In genomic region chr13:31008400-31009115, GRCh38 we compare ENCODE assay signal across 19 cellular contexts.
DNase-seq lines count a peak whose midpoint lies in the region; ATAC-seq, FAIRE-seq and TF ChIP-seq lines count a peak whose summit lies in the region.
"Had no signal": no experiment of that assay in that cellular context is flagged by ENCODE, and none has a peak within 500 bp of the region (broad histone marks: within the 10 kb centered on the region; RNA-seq: fewer than 3 reads in every experiment).

No MANE protein-coding gene starts in this region.

- peak; percentile 18 to 21 for ATAC-seq in activated T-cell treated with anti-CD3 and anti-CD28 coated beads, Interleukin-2, amount 50 U/mL, for 4 hours
- ATAC-seq in GM12878 (peak; percentile 36; the same call in 1 of the 3 replicates), left lung (no peak), GM21786 (IDR thresholded peaks at IDR 0.05; ENCODE audit: unreplicated experiment) (no peak)
- ATAC-seq: left lobe of liver, Panc1 had no signal

- no peaks in the 10 kb centered on the region for H3K27me3 ChIP-seq in GM12878 (replicated peaks in 1 of 2; ENCODE audit: control insufficient read depth in 2 of 2, insufficient read depth in 2 of 2, low read length in 1 of 2)
- H3K27me3 ChIP-seq in smooth muscle cell (ENCODE audit: low read depth): no peaks in the 10 kb centered on the region
- H3K27me3 ChIP-seq in left lung: peaks cover 0 to 4% of the 10 kb centered on the region in 2 donors
- H3K27me3 ChIP-seq: adrenal gland, MG63 had no signal

- H3K36me3 Mint-ChIP-seq in activated T-cell treated with anti-CD3 and anti-CD28 coated beads, Interleukin-2, amount 50 U/mL, for 4 hours (ENCODE audit: insufficient read depth): no peaks in the 10 kb centered on the region

- TF ChIP-seq POLR2A in GM12878 (IDR thresholded peaks at IDR 0.05; ENCODE audit: low read depth, low read length): no peak

- H3K27me3 Mint-ChIP-seq in activated T-cell treated with anti-CD3 and anti-CD28 coated beads, Interleukin-2, amount 50 U/mL, for 4 hours (ENCODE audit: low read depth): peaks cover 11% of the 10 kb centered on the region

- CTCF ChIA-PET in GM12878 (lab: Yijun Ruan, JAX): interaction anchor here (0.6 to 5.1 kb wide), 3 partner anchors 29 to 773 kb away, joined by 3 to 16 read pairs (median 4); no protein-coding TSS in a partner anchor

- in situ Hi-C loops in GM12878 (cut with MboI): no loop called here

- no peaks in the 10 kb centered on the region for H3F3A ChIP-seq in smooth muscle cell (ENCODE audit: low read depth)

- no peak overlapping the region for H3K4me3 Mint-ChIP-seq in activated T-cell treated with anti-CD3 and anti-CD28 coated beads, Interleukin-2, amount 50 U/mL, for 4 hours

- SMC1A ChIA-PET in GM12878 (lab: Charles Lee; ENCODE audit: uncharacterized antibody, unreplicated experiment): interaction anchor here (1.0 kb wide), 1 partner anchor 36 kb away, joined by 4 read pairs; no protein-coding TSS in a partner anchor

- H3K79me2 ChIP-seq in GM12878 (ENCODE audit: control insufficient read depth, insufficient read depth, low read length) (no peaks in the 10 kb centered on the region), smooth muscle cell (ENCODE audit: low read depth) (no peaks in the 10 kb centered on the region)

- POLR2A ChIA-PET in GM12878 (lab: Charles Lee): no interaction called here

- no peaks in the 10 kb centered on the region for H4K20me1 ChIP-seq in GM12878 (ENCODE audit: control insufficient read depth, insufficient read depth)
- H4K20me1 ChIP-seq in smooth muscle cell (ENCODE audit: low read depth): no peaks in the 10 kb centered on the region

- BruUV-seq in GM12878 (replicated peaks; lab: Mats Ljungman, UMichigan): no TSS peak

- peaks cover 14% of the 10 kb centered on the region for H3K4me1 ChIP-seq in GM12878 (ENCODE audit: control insufficient read depth, insufficient read depth, low read length)
- peaks cover 12% of the 10 kb centered on the region for H3K4me1 ChIP-seq in smooth muscle cell (ENCODE audit: low read depth)
- H3K4me1 ChIP-seq in left lung: peaks cover 0 to 2% of the 10 kb centered on the region in 2 donors
- H3K4me1 ChIP-seq: adrenal gland had no signal

- H3K9me3 ChIP-seq in GM12878 (replicated peaks; ENCODE audit: control insufficient read depth, insufficient read depth, low read length): no peaks in the 10 kb centered on the region
- H3K9me3 ChIP-seq in smooth muscle cell (replicated peaks; ENCODE audit: low read depth): no peaks in the 10 kb centered on the region
- no peaks in the 10 kb centered on the region for H3K9me3 ChIP-seq in left lung
- H3K9me3 ChIP-seq: adrenal gland, MG63 had no signal

- no peak overlapping the region for H3K27ac ChIP-seq in GM12878 (ENCODE audit: control insufficient read depth, insufficient read depth)
- H3K27ac ChIP-seq in smooth muscle cell (ENCODE audit: low read depth): peak overlapping the region; percentile 2
- H3K27ac ChIP-seq in left lung: no peak overlapping the region
- H3K27ac ChIP-seq: adrenal gland, C4-2B had no signal

- no peaks in the 10 kb centered on the region for H3K36me3 ChIP-seq in GM12878 (ENCODE audit: control insufficient read depth in 2 of 2, insufficient read depth in 2 of 2, low read length in 1 of 2)
- no peaks in the 10 kb centered on the region for H3K36me3 ChIP-seq in smooth muscle cell (ENCODE audit: low read depth)
- no peaks in the 10 kb centered on the region for H3K36me3 ChIP-seq in left lung
- H3K36me3 ChIP-seq: adrenal gland, MG63 had no signal

- TF ChIP-seq EP300 in GM12878 (IDR thresholded peaks at IDR 0.05; ENCODE audit: borderline replicate concordance in 1 of 2, control insufficient read depth in 1 of 2, low read depth in 2 of 2, low read length in 2 of 2): no peak

- RAD21 ChIA-PET in GM12878 (lab: Charles Lee; ENCODE audit: unreplicated experiment): interaction anchor here (1.2 kb wide), 1 partner anchor 18 kb away, joined by 3 read pairs; no protein-coding TSS in a partner anchor

- no peaks in the 10 kb centered on the region for H3K9me3 Mint-ChIP-seq in activated T-cell treated with anti-CD3 and anti-CD28 coated beads, Interleukin-2, amount 50 U/mL, for 4 hours

- no peak overlapping the region for H3K9ac ChIP-seq in GM12878 (ENCODE audit: control insufficient read depth, insufficient read depth, low read length)
- H3K9ac ChIP-seq in smooth muscle cell (ENCODE audit: low read depth): no peak overlapping the region

- FAIRE-seq in GM12878 (lab: Jason Lieb, UNC) (peak; percentile 7), frontal cortex (lab: Jason Lieb, UNC) (no peak)
- FAIRE-seq: A204.1, TTC549 had no signal

- no peak for TF ChIP-seq CTCF in GM12878 (IDR thresholded peaks at IDR 0.05 in 2 of 3, conservative IDR thresholded peaks at IDR 0.05 in 1 of 3; ENCODE audit: control insufficient read depth in 2 of 3, extremely low read depth in 1 of 3, insufficient read depth in 1 of 3, low read depth in 3 of 3, low read length in 3 of 3)
- TF ChIP-seq CTCF in smooth muscle cell (IDR thresholded peaks at IDR 0.05; ENCODE audit: borderline replicate concordance, insufficient read depth, poor library complexity, severe bottlenecking): no peak
- no peak for TF ChIP-seq CTCF in left lung (IDR thresholded peaks at IDR 0.05)

- no peak overlapping the region for H3K4me3 ChIP-seq in GM12878
- H3K4me3 ChIP-seq in smooth muscle cell: no peak overlapping the region
- H3K4me3 ChIP-seq in left lung: no peak overlapping the region
- H3K4me3 ChIP-seq: adrenal gland, MG63 had no signal

- TF ChIP-seq RAD21 in GM12878 (IDR thresholded peaks at IDR 0.05; ENCODE audit: insufficient read depth, low read depth, low read length): no peak

- H3K4me1 Mint-ChIP-seq in activated T-cell treated with anti-CD3 and anti-CD28 coated beads, Interleukin-2, amount 50 U/mL, for 4 hours (ENCODE audit: low read depth): no peaks in the 10 kb centered on the region

- intact Hi-C loops in GM12878 (cut with micrococcal nuclease; ENCODE audit: unreplicated experiment): no loop called here
- intact Hi-C loops in left lung (cut with DNase I): no loop called here

- H3K4me2 ChIP-seq in GM12878 (ENCODE audit: control insufficient read depth, insufficient read depth) (no peak overlapping the region), smooth muscle cell (no peak overlapping the region)

- no peak overlapping the region for H2AFZ ChIP-seq in GM12878 (ENCODE audit: control insufficient read depth, low read depth, low read length)
- H2AFZ ChIP-seq in smooth muscle cell (ENCODE audit: low read depth): no peak overlapping the region

- no peak for DNase-seq in activated T-cell treated with anti-CD3 and anti-CD28 coated beads, Interleukin-2, amount 50 U/mL, for 4 hours
- DNase-seq in activated T-cell treated with anti-CD3 and anti-CD28 coated beads for 4 hours (no peak), MV-4-11 (lab: John Stamatoyannopoulos, UW) (peak; percentile 63), GM12878 (ENCODE audit: low read depth, low spot score) (no peak), smooth muscle cell (lab: John Stamatoyannopoulos, UW; ENCODE audit: unreplicated experiment) (no peak), left lung (no peak), frontal cortex (ENCODE audit: low spot score in 2 of 2) (no peak)
- DNase-seq: activated CD4-positive, alpha-beta T cell treated with anti-CD3 and anti-CD28 coated beads, Interleukin-2, amount 50 U/mL, for 48 hours; adrenal gland; foreskin fibroblast; MG63; NCI-H2029 treated with DMSO at 0.1 percent for 48 hours; NCI-H748 treated with DMSO at 0.1 percent for 48 hours had no signal

- 56% methylated on average over 7 of the region's 7 CpGs for WGBS in GM12878 (ENCODE audit: insufficient coverage, insufficient replicate concordance, low lambda C conversion rate, missing lambda C conversion rate)
- 67% methylated on average over 7 of the region's 7 CpGs for WGBS in smooth muscle cell (ENCODE audit: low lambda C conversion rate)

TF ChIP-seq in GM12878, 131 proteins besides CTCF, POLR2A, EP300 and RAD21 (continues in another document):
- TF ChIP-seq POLR2AphosphoS2 (IDR thresholded peaks at IDR 0.05; ENCODE audit: low read depth, low read length) (no peak), RFX5 (IDR thresholded peaks at IDR 0.05; ENCODE audit: low read depth, low read length) (no peak), CREM (IDR thresholded peaks at IDR 0.05; ENCODE audit: low read depth) (no peak), ZNF274 (IDR thresholded peaks at IDR 0.05; ENCODE audit: insufficient read depth, insufficient read length) (no peak)
- TF ChIP-seq, protein P1, sequence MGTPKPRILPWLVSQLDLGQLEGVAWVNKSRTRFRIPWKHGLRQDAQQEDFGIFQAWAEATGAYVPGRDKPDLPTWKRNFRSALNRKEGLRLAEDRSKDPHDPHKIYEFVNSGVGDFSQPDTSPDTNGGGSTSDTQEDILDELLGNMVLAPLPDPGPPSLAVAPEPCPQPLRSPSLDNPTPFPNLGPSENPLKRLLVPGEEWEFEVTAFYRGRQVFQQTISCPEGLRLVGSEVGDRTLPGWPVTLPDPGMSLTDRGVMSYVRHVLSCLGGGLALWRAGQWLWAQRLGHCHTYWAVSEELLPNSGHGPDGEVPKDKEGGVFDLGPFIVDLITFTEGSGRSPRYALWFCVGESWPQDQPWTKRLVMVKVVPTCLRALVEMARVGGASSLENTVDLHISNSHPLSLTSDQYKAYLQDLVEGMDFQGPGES (IDR thresholded peaks at IDR 0.05): no peak
- TF ChIP-seq, protein P2, sequence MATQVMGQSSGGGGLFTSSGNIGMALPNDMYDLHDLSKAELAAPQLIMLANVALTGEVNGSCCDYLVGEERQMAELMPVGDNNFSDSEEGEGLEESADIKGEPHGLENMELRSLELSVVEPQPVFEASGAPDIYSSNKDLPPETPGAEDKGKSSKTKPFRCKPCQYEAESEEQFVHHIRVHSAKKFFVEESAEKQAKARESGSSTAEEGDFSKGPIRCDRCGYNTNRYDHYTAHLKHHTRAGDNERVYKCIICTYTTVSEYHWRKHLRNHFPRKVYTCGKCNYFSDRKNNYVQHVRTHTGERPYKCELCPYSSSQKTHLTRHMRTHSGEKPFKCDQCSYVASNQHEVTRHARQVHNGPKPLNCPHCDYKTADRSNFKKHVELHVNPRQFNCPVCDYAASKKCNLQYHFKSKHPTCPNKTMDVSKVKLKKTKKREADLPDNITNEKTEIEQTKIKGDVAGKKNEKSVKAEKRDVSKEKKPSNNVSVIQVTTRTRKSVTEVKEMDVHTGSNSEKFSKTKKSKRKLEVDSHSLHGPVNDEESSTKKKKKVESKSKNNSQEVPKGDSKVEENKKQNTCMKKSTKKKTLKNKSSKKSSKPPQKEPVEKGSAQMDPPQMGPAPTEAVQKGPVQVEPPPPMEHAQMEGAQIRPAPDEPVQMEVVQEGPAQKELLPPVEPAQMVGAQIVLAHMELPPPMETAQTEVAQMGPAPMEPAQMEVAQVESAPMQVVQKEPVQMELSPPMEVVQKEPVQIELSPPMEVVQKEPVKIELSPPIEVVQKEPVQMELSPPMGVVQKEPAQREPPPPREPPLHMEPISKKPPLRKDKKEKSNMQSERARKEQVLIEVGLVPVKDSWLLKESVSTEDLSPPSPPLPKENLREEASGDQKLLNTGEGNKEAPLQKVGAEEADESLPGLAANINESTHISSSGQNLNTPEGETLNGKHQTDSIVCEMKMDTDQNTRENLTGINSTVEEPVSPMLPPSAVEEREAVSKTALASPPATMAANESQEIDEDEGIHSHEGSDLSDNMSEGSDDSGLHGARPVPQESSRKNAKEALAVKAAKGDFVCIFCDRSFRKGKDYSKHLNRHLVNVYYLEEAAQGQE (IDR thresholded peaks at IDR 0.05; ENCODE audit: low read depth, low read length): no peak

Comparison
In these comparisons a context has a peak if more than half of its experiments do, and no peak if none do; other contexts are left out.
1. ATAC-seq: peak in activated T-cell treated with anti-CD3 and anti-CD28 coated beads, Interleukin-2, amount 50 U/mL, for 4 hours (2 of 2) and GM12878 (single experiment); none in left lung (single experiment) and GM21786 (single experiment).